ENCODE assay signal across 19 cellular contexts in genomic region chr1:9555942-9556341, GRCh38. TPM values are rescaled to one million over a fixed set of nuclear protein-coding genes. Genes with fewer than 3 reads are reported as not detected.
DNase-seq lines count a peak whose midpoint lies in the region; ATAC-seq and TF ChIP-seq lines count a peak whose summit lies in the region.
"Had no signal": no experiment of that assay in that cellular context is flagged by ENCODE, and none has a peak within 500 bp of the region (broad histone marks: within the 10 kb centered on the region; RNA-seq: fewer than 3 reads in every experiment).

No MANE protein-coding gene starts in this region.

- no peaks in the 10 kb centered on the region for H3K27me3 ChIP-seq in psoas muscle (ENCODE audit: insufficient read depth in 3 of 3, low read length in 2 of 3)

- no peak for TF ChIP-seq CTCF in 22Rv1 (IDR thresholded peaks at IDR 0.05)
- TF ChIP-seq CTCF in psoas muscle (IDR thresholded peaks at IDR 0.05) = no peak

- H3K36me3 ChIP-seq in SK-N-MC (ENCODE audit: insufficient read depth, low read length) = peaks cover 46% of the 10 kb centered on the region
- peaks cover 0 to 36% of the 10 kb centered on the region in 2 donors for H3K36me3 ChIP-seq in psoas muscle (ENCODE audit: insufficient read depth in 1 of 2, low read depth in 1 of 2)
- H3K36me3 ChIP-seq: prostate gland had no signal

- H3K9ac ChIP-seq in SK-N-MC (ENCODE audit: insufficient read length) = no peak overlapping the region

- ATAC-seq in left ventricle myocardium superior (peak; percentile 60), psoas muscle (peak; percentile 51 to 84 (median 72))

- WGBS in psoas muscle, 3 donors = 38 to 64% (median 44%) methylated on average over 4 of the region's 4 CpGs

- peaks cover 56% of the 10 kb centered on the region for H3K4me1 ChIP-seq in psoas muscle

- DNase-seq in SK-N-MC (ENCODE audit: low read depth, low spot score) (no peak), left ventricle myocardium superior (no peak), psoas muscle (peak in 1 of 2 donors; percentile 78), HUDEP-2 (lab: John Stamatoyannopoulos, UW; ENCODE audit: unreplicated experiment in 76 of 76) (no peak), OCI-M2 (lab: John Stamatoyannopoulos, UW; ENCODE audit: unreplicated experiment) (no peak), NCI-H146 treated with DMSO at 0.1 percent for 48 hours (lab: John Stamatoyannopoulos, UW; ENCODE audit: unreplicated experiment) (no peak), NCI-H446 (lab: John Stamatoyannopoulos, UW) (no peak)
- DNase-seq: activated CD4-positive, alpha-beta T cell treated with anti-CD3 and anti-CD28 coated beads, Interleukin-2, amount 50 U/mL, for 4 hours; activated naive CD4-positive, alpha-beta T cell; central memory CD4-positive, alpha-beta T cell; NCI-H1417 treated with DMSO at 0.1 percent for 48 hours; NCI-H2171 treated with DMSO at 0.1 percent for 48 hours; NCI-H748 treated with DMSO at 0.1 percent for 48 hours; OCI-M1; stimulated activated CD4-positive, alpha-beta T cell treated with anti-CD3 and anti-CD28 coated beads, Interleukin-4, amount 100 ng/mL, for 4 hours; T-helper 2 cell had no signal

- intact Hi-C loops in left ventricle myocardium superior (cut with micrococcal nuclease) (no loop called here), psoas muscle (cut with DNase I) (loop anchor here in 1 of 2 donors (5.0 kb wide), 1 partner anchor 59 kb away; no protein-coding TSS in a partner anchor)

- H3K27ac ChIP-seq in 22Rv1 (peak overlapping the region; percentile 92), SK-N-MC (peak overlapping the region; percentile 60), psoas muscle (peak overlapping the region; percentile 83)
- H3K27ac ChIP-seq: epithelial cell of prostate had no signal

- no peak overlapping the region for H3K4me3 ChIP-seq in SK-N-MC
- peak overlapping the region; percentile 37 for H3K4me3 ChIP-seq in psoas muscle
- H3K4me3 ChIP-seq: prostate gland had no signal

- H3K9me3 ChIP-seq in SK-N-MC (ENCODE audit: low read depth, low read length) (no peaks in the 10 kb centered on the region), psoas muscle (no peaks in the 10 kb centered on the region)
- H3K9me3 ChIP-seq: prostate gland had no signal

RNA-seq across cellular contexts. Expression of gene SLC25A33, which starts 16.7 kb away (rescaled TPM):
- total RNA-seq in left ventricle myocardium superior (3.8 TPM), psoas muscle (10 to 100 TPM in 1 of 4 donors, 1 to 10 TPM in 3; 1.7 to 26.8 (median 6.1) TPM)
- 10 to 100 TPM in 1 of 3 donors, 1 to 10 TPM in 2; 2.5 to 10.5 (median 9.2) TPM for polyA plus RNA-seq in psoas muscle

RNA-seq across cellular contexts. Expression of gene TMEM201, which starts 32.8 kb away (rescaled TPM):
- total RNA-seq in left ventricle myocardium superior = 20.8 TPM
- total RNA-seq in psoas muscle = 10 to 100 TPM; 15.7 to 37.3 (median 29.0) TPM
- 10 to 100 TPM; 20.7 to 26.0 (median 23.2) TPM for polyA plus RNA-seq in psoas muscle
